ENCODE assay signal across 16 cellular contexts in the genomic region with DNA sequence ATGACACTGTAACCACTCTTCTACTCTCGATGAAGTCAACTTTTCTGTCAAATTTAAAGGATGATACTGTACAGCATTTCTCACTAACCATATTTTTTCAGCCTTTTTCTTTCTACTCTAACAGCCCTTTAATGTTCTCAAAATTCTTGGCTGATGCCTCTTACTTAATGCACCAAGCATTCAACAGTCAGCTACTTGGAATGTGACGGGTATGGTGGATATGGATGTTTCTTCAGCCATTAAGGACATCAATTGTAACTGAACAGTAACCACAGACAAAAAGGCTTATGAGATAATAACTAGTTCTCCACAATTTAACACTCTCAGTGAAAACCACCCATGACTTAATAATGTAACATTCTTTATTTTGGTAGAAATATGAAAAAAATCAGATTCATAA.
DNase-seq lines count a peak whose midpoint lies in the region; ATAC-seq, FAIRE-seq and TF ChIP-seq lines count a peak whose summit lies in the region.
"Had no signal": no experiment of that assay in that cellular context is flagged by ENCODE, and none has a peak within 500 bp of the region (broad histone marks: within the 10 kb centered on the region; RNA-seq: fewer than 3 reads in every experiment).

No MANE protein-coding gene starts in this region.

- H3F3A ChIP-seq in GM23248 (ENCODE audit: insufficient read depth) (peaks cover 24% of the 10 kb centered on the region), SK-N-SH (replicated peaks; ENCODE audit: insufficient read depth) (peaks cover 35% of the 10 kb centered on the region)

- H3K4me1 Mint-ChIP-seq in stimulated activated naive B cell treated with anti-CD40 and anti-IgM and Interleukin-4, amounts not matched to agents 10 μg/mL and 1 μg/mL and 100 μg/mL, for 72 hours, result no peaks in the 10 kb centered on the region
- H3K4me1 Mint-ChIP-seq: memory B cell; stimulated activated naive CD8-positive, alpha-beta T cell treated with anti-CD3 and anti-CD28 coated beads, Interleukin-15, amount 100 ng/mL, for 72 hours had no signal

- H3K4me2 ChIP-seq in GM23248 (ENCODE audit: unreplicated experiment), result peak overlapping the region; percentile 71
- H3K4me2 ChIP-seq in SK-N-SH, result peak overlapping the region; percentile 39; the same call in 1 of the 2 replicates
- H3K4me2 ChIP-seq in skeletal muscle satellite cell (ENCODE audit: low read length), result peak overlapping the region; percentile 26

- peak overlapping the region; percentile 42 for H3K27ac ChIP-seq in GM23248
- H3K27ac ChIP-seq in SK-N-SH (ENCODE audit: low read depth in 2 of 2, low read length in 1 of 2), result peak overlapping the region; percentile 75 to 90; a peak in 3 of 4 replicates
- H3K27ac ChIP-seq: WERI-Rb-1 had no signal

- H3K4me3 ChIP-seq in GM23248, result no peak overlapping the region
- no peak overlapping the region; a peak in 1 of 4 replicates for H3K4me3 ChIP-seq in SK-N-SH (ENCODE audit: low read depth in 2 of 2, low read length in 1 of 2)
- no peak overlapping the region for H3K4me3 ChIP-seq in skeletal muscle satellite cell (ENCODE audit: low read length)

- peak in 1 of 2 experiments; percentile 92; a peak in 2 of 4 replicates for TF ChIP-seq EP300 in SK-N-SH (IDR thresholded peaks at IDR 0.05; ENCODE audit: borderline replicate concordance in 1 of 2, low read depth in 1 of 2, low read length in 1 of 2)

- no peak for TF ChIP-seq RAD21 in SK-N-SH (IDR thresholded peaks at IDR 0.05; ENCODE audit: low read length)

- H3K4me1 ChIP-seq in GM23248 (ENCODE audit: insufficient read depth) (peaks cover 62% of the 10 kb centered on the region), SK-N-SH (ENCODE audit: control insufficient read depth in 1 of 2, insufficient read depth in 2 of 2, low read depth in 1 of 2, low read length in 1 of 2) (peaks cover 0 to 32% of the 10 kb centered on the region in 2 experiments; a peak in 2 of 4 replicates), skeletal muscle satellite cell (ENCODE audit: control insufficient read depth, insufficient read depth, low read length) (peaks cover 35% of the 10 kb centered on the region)

- no peaks in the 10 kb centered on the region for H3K9me3 ChIP-seq in GM23248 (ENCODE audit: low read depth)
- no peaks in the 10 kb centered on the region for H3K9me3 ChIP-seq in SK-N-SH
- no peaks in the 10 kb centered on the region for H3K9me3 ChIP-seq in skeletal muscle satellite cell (replicated peaks; ENCODE audit: low read length)

- H3K9ac ChIP-seq in GM23248 (no peak overlapping the region), SK-N-SH (peak overlapping the region; percentile 34; the same call in 1 of the 2 replicates), skeletal muscle satellite cell (ENCODE audit: low read depth, low read length) (peak overlapping the region; percentile 44)

- no peak overlapping the region for H3K27ac Mint-ChIP-seq in stimulated activated naive B cell treated with anti-CD40 and anti-IgM and Interleukin-4, amounts not matched to agents 10 μg/mL and 1 μg/mL and 100 μg/mL, for 72 hours
- H3K27ac Mint-ChIP-seq: memory B cell; stimulated activated naive CD8-positive, alpha-beta T cell treated with anti-CD3 and anti-CD28 coated beads, Interleukin-15, amount 100 ng/mL, for 72 hours had no signal

- no peaks in the 10 kb centered on the region for H3K27me3 ChIP-seq in GM23248 (replicated peaks; ENCODE audit: insufficient read depth)
- no peaks in the 10 kb centered on the region for H3K27me3 ChIP-seq in SK-N-SH (ENCODE audit: insufficient read depth)
- no peaks in the 10 kb centered on the region for H3K27me3 ChIP-seq in skeletal muscle satellite cell (ENCODE audit: control insufficient read depth, insufficient read depth, low read length)

- FAIRE-seq in D721Med (lab: Jason Lieb, UNC) (no peak), GM12891 (lab: Jason Lieb, UNC) (no peak)

- H2AFZ ChIP-seq in GM23248, result no peak overlapping the region
- H2AFZ ChIP-seq in SK-N-SH (ENCODE audit: low read depth), result peak overlapping the region; percentile 40; the same call in 1 of the 2 replicates

- H4K20me1 ChIP-seq in GM23248 (ENCODE audit: insufficient read depth) (no peaks in the 10 kb centered on the region), SK-N-SH (ENCODE audit: insufficient read depth) (no peaks in the 10 kb centered on the region)

- no peaks in the 10 kb centered on the region for H3K36me3 ChIP-seq in GM23248 (ENCODE audit: low read depth)
- no peaks in the 10 kb centered on the region for H3K36me3 ChIP-seq in SK-N-SH (replicated peaks in 1 of 2; ENCODE audit: control insufficient read depth in 1 of 2, insufficient read depth in 2 of 2, low read length in 1 of 2)
- H3K36me3 ChIP-seq in skeletal muscle satellite cell (ENCODE audit: insufficient read depth, low read length), result no peaks in the 10 kb centered on the region
- H3K36me3 ChIP-seq: WERI-Rb-1 had no signal

- no peak for ATAC-seq in stimulated activated naive B cell treated with anti-CD40 and anti-IgM and Interleukin-4, amounts not matched to agents 10 μg/mL and 1 μg/mL and 100 μg/mL, for 72 hours (replicated peaks)
- no peak for ATAC-seq in HG02973 (IDR thresholded peaks at IDR 0.05; ENCODE audit: unreplicated experiment)
- ATAC-seq: stimulated activated naive CD8-positive, alpha-beta T cell treated with anti-CD3 and anti-CD28 coated beads, Interleukin-15, amount 100 ng/mL, for 72 hours had no signal

- no peaks in the 10 kb centered on the region for H3K27me3 Mint-ChIP-seq in stimulated activated naive B cell treated with anti-CD40 and anti-IgM and Interleukin-4, amounts not matched to agents 10 μg/mL and 1 μg/mL and 100 μg/mL, for 72 hours

- CTCF ChIA-PET in SK-N-SH (lab: Yijun Ruan, JAX), result interaction anchor here (1.0 kb wide), 1 partner anchor 11 kb away, joined by 3 read pairs; no protein-coding TSS in a partner anchor

- DNase-seq in GM23248, result peak; percentile 86
- DNase-seq in SK-N-SH, result no peak
- peak; percentile 1 for DNase-seq in fibroblast of the conjunctiva (ENCODE audit: low read depth)
- DNase-seq in D721Med (ENCODE audit: insufficient read length, low spot score), result no peak
- DNase-seq in GM12891 (ENCODE audit: insufficient read length, low spot score), result no peak
- no peak for DNase-seq in stimulated activated naive B cell treated with anti-CD40 and anti-IgM and Interleukin-4, amounts not matched to agents 10 μg/mL and 1 μg/mL and 100 μg/mL, for 72 hours
- DNase-seq: activated T-cell treated with anti-CD3 and anti-CD28 coated beads, Interleukin-2, amount 50 U/mL, for 48 hours; NCI-H1105; NCI-H526 treated with DMSO at 0.1 percent for 48 hours; SIG-M5; stimulated activated CD4-positive, alpha-beta T cell treated with anti-CD3 and anti-CD28 coated beads, Interleukin-4, amount 100 ng/mL, for 24 hours; stimulated activated naive CD8-positive, alpha-beta T cell treated with anti-CD3 and anti-CD28 coated beads, Interleukin-15, amount 100 ng/mL, for 72 hours; WERI-Rb-1 had no signal

- no peaks in the 10 kb centered on the region for H3K9me3 Mint-ChIP-seq in stimulated activated naive B cell treated with anti-CD40 and anti-IgM and Interleukin-4, amounts not matched to agents 10 μg/mL and 1 μg/mL and 100 μg/mL, for 72 hours
- H3K9me3 Mint-ChIP-seq: memory B cell; stimulated activated naive CD8-positive, alpha-beta T cell treated with anti-CD3 and anti-CD28 coated beads, Interleukin-15, amount 100 ng/mL, for 72 hours had no signal

- no peaks in the 10 kb centered on the region for H3K36me3 Mint-ChIP-seq in stimulated activated naive B cell treated with anti-CD40 and anti-IgM and Interleukin-4, amounts not matched to agents 10 μg/mL and 1 μg/mL and 100 μg/mL, for 72 hours
- H3K36me3 Mint-ChIP-seq: memory B cell had no signal

- TF ChIP-seq CTCF in SK-N-SH (IDR thresholded peaks at IDR 0.05) (no peak), D721Med (IDR thresholded peaks at IDR 0.05; ENCODE audit: insufficient read depth, missing control alignments) (no peak)

- no peak overlapping the region for H3K4me3 Mint-ChIP-seq in stimulated activated naive B cell treated with anti-CD40 and anti-IgM and Interleukin-4, amounts not matched to agents 10 μg/mL and 1 μg/mL and 100 μg/mL, for 72 hours
- H3K4me3 Mint-ChIP-seq: memory B cell; stimulated activated naive CD8-positive, alpha-beta T cell treated with anti-CD3 and anti-CD28 coated beads, Interleukin-15, amount 100 ng/mL, for 72 hours had no signal

- POLR2A ChIA-PET in SK-N-SH (lab: Yijun Ruan, JAX), result no interaction called here

- in situ Hi-C loops in GM23248 (cut with MboI), result loop anchor here (25.0 kb wide), 2 partner anchors 502 to 802 kb away; no protein-coding TSS in a partner anchor

- H3K9me2 ChIP-seq in GM23248 (ENCODE audit: insufficient read depth), result no peaks in the 10 kb centered on the region
- H3K9me2 ChIP-seq in SK-N-SH, result no peaks in the 10 kb centered on the region

- H3K79me2 ChIP-seq in GM23248 (ENCODE audit: insufficient read depth) (no peaks in the 10 kb centered on the region), SK-N-SH (ENCODE audit: insufficient read depth) (no peaks in the 10 kb centered on the region)

- TF ChIP-seq POLR2A in GM12891 (IDR thresholded peaks at IDR 0.05; ENCODE audit: low read depth, low read length), result no peak

- WGBS in GM23248 (ENCODE audit: low coverage in 1 of 2, low lambda C conversion rate in 2 of 2, missing lambda C conversion rate in 2 of 2), 2 experiments, result 7 to 10% methylated on average over 2 of the region's 2 CpGs
- whole genome bisulfite sequencing in SK-N-SH (ENCODE audit: low lambda C conversion rate), result 1% methylated on average over 2 of the region's 2 CpGs

TF ChIP-seq in SK-N-SH, 30 proteins besides CTCF, POLR2A, EP300 and RAD21 (continues in another document):
- TF ChIP-seq TCF12 (IDR thresholded peaks at IDR 0.05), result peak; percentile 90
- 0 out of 2 replicates have a peak, but pooled peaks have one; percentile 9 for TF ChIP-seq GABPA (IDR thresholded peaks at IDR 0.05; ENCODE audit: low read depth)
- TF ChIP-seq TAF1 (IDR thresholded peaks at IDR 0.05; ENCODE audit: borderline replicate concordance, low read depth, low read length), result no peak
- TF ChIP-seq NFIC (IDR thresholded peaks at IDR 0.05; ENCODE audit: borderline replicate concordance), result peak; percentile 79
- 0 out of 2 replicates have a peak, but pooled peaks have one; percentile 18 for TF ChIP-seq MEF2A (IDR thresholded peaks at IDR 0.05; ENCODE audit: borderline replicate concordance, low read depth)
- 0 out of 2 replicates have a peak, but pooled peaks have one; percentile 31 for TF ChIP-seq SIN3A (IDR thresholded peaks at IDR 0.05; ENCODE audit: borderline replicate concordance, low read depth, low read length)

TF ChIP-seq in GM12891, 5 proteins besides CTCF, POLR2A, EP300 and RAD21:
- no peak for TF ChIP-seq TAF1 (IDR thresholded peaks at IDR 0.05; ENCODE audit: low read depth, low read length)
- no peak for TF ChIP-seq POU2F2 (IDR thresholded peaks at IDR 0.05; ENCODE audit: low read depth, low read length)
- no peak for TF ChIP-seq POLR2AphosphoS5 (IDR thresholded peaks at IDR 0.05; ENCODE audit: low read depth, low read length)
- TF ChIP-seq PAX5 (IDR thresholded peaks at IDR 0.05; ENCODE audit: insufficient read depth, low read length, severe bottlenecking), result no peak
- no peak for TF ChIP-seq SPI1 (IDR thresholded peaks at IDR 0.05; ENCODE audit: low read depth, low read length)

Comparison
In these comparisons a context has a peak if more than half of its experiments do, and no peak if none do; other contexts are left out.
1. DNase-seq: peak in GM23248 (single experiment) and fibroblast of the conjunctiva (single experiment); none in SK-N-SH (single experiment), D721Med (single experiment), GM12891 (single experiment) and stimulated activated naive B cell treated with anti-CD40 and anti-IgM and Interleukin-4, amounts not matched to agents 10 μg/mL and 1 μg/mL and 100 μg/mL, for 72 hours (single experiment).
2. Peak in every context shown above with its lines, with median percentiles within 50 percentile points of each other: H3K4me2 ChIP-seq.